In genomic region chr2:270861-271260, GRCh38 we compare ENCODE assay signal across 1 cellular context.
TF ChIP-seq lines count a peak whose summit lies in the region.

No MANE protein-coding gene starts in this region.

TF ChIP-seq in HepG2, 621 proteins besides CTCF, POLR2A, EP300 and RAD21 (continued from another document and continues in another):
- peak; percentile 79 for TF ChIP-seq ARID5B (CRISPR knock-in tag; IDR thresholded peaks at IDR 0.05)
- TF ChIP-seq POLR2AphosphoS2 (IDR thresholded peaks at IDR 0.05; ENCODE audit: low read depth, low read length), result no peak
- no peak for TF ChIP-seq ZNF781 (CRISPR knock-in tag; IDR thresholded peaks at IDR 0.05; ENCODE audit: borderline replicate concordance, not compliant biosample characterization)
- no peak for TF ChIP-seq ADNP (CRISPR knock-in tag; IDR thresholded peaks at IDR 0.05)
- no peak for TF ChIP-seq ZZZ3 (CRISPR knock-in tag; IDR thresholded peaks at IDR 0.05; ENCODE audit: borderline replicate concordance)
- no peak for TF ChIP-seq RFX3 (CRISPR knock-in tag; IDR thresholded peaks at IDR 0.05)
- TF ChIP-seq ZNF513 (CRISPR knock-in tag; conservative IDR thresholded peaks at IDR 0.05), result no peak
- TF ChIP-seq CERS6 (CRISPR knock-in tag; IDR thresholded peaks at IDR 0.05), result no peak
- TF ChIP-seq NR2F2 (IDR thresholded peaks at IDR 0.05; ENCODE audit: borderline replicate concordance, low read depth), result no peak
- no peak for TF ChIP-seq ZNF207 (IDR thresholded peaks at IDR 0.05; ENCODE audit: borderline replicate concordance)
- TF ChIP-seq ZNF607 (CRISPR knock-in tag; IDR thresholded peaks at IDR 0.05; ENCODE audit: borderline replicate concordance), result no peak
- no peak for TF ChIP-seq PHB2 (IDR thresholded peaks at IDR 0.05; ENCODE audit: partially characterized antibody)
- TF ChIP-seq ZNF660 (CRISPR knock-in tag; IDR thresholded peaks at IDR 0.05; ENCODE audit: borderline replicate concordance, low read depth), result no peak
- no peak for TF ChIP-seq ZBTB7B (CRISPR knock-in tag; IDR thresholded peaks at IDR 0.05)
- TF ChIP-seq ZNF317 (CRISPR knock-in tag; IDR thresholded peaks at IDR 0.05), result no peak
- no peak for TF ChIP-seq ZBTB40 (IDR thresholded peaks at IDR 0.05)
- no peak for TF ChIP-seq ZBTB40 (CRISPR knock-in tag; IDR thresholded peaks at IDR 0.05)
- TF ChIP-seq FOXP1 (IDR thresholded peaks at IDR 0.05), result no peak
- TF ChIP-seq FOXP1 (CRISPR knock-in tag; IDR thresholded peaks at IDR 0.05), result no peak
- TF ChIP-seq ZEB1 (IDR thresholded peaks at IDR 0.05; ENCODE audit: insufficient replicate concordance, low read depth), result no peak
- TF ChIP-seq BHLHE40 (IDR thresholded peaks at IDR 0.05; ENCODE audit: low read length), result no peak
- TF ChIP-seq ZNF878 (CRISPR knock-in tag; IDR thresholded peaks at IDR 0.05), result no peak
- TF ChIP-seq CEBPB (IDR thresholded peaks at IDR 0.05; ENCODE audit: borderline replicate concordance, low read depth, low read length), result peak; percentile 84; the same call in 1 of the 2 replicates
- TF ChIP-seq ELF4 (CRISPR knock-in tag; IDR thresholded peaks at IDR 0.05; ENCODE audit: borderline replicate concordance), result no peak
- TF ChIP-seq ZFP82 (CRISPR knock-in tag; IDR thresholded peaks at IDR 0.05; ENCODE audit: borderline replicate concordance), result no peak
- no peak for TF ChIP-seq ZNF263 (CRISPR knock-in tag; IDR thresholded peaks at IDR 0.05)
- TF ChIP-seq HMGA1 (CRISPR knock-in tag; conservative IDR thresholded peaks at IDR 0.05), result no peak
- no peak for TF ChIP-seq SSRP1 (CRISPR knock-in tag; IDR thresholded peaks at IDR 0.05)
- TF ChIP-seq PCBP1 (IDR thresholded peaks at IDR 0.05; ENCODE audit: borderline replicate concordance, low read depth, low read length), result no peak
- TF ChIP-seq DDIT3 (CRISPR knock-in tag; IDR thresholded peaks at IDR 0.05), result no peak
- no peak for TF ChIP-seq KMT2A (CRISPR knock-in tag; IDR thresholded peaks at IDR 0.05)
- TF ChIP-seq ZNF512B (CRISPR knock-in tag; IDR thresholded peaks at IDR 0.05; ENCODE audit: borderline replicate concordance), result no peak
- TF ChIP-seq GMEB1 (CRISPR knock-in tag; IDR thresholded peaks at IDR 0.05; ENCODE audit: borderline replicate concordance), result no peak
- TF ChIP-seq HDAC2 (CRISPR knock-in tag; IDR thresholded peaks at IDR 0.05), result no peak
- TF ChIP-seq WIZ (CRISPR knock-in tag; IDR thresholded peaks at IDR 0.05), result no peak
- TF ChIP-seq GATAD2A (CRISPR knock-in tag; IDR thresholded peaks at IDR 0.05), result peak; percentile 70; the same call in 1 of the 2 replicates
- TF ChIP-seq ZNF772 (CRISPR knock-in tag; IDR thresholded peaks at IDR 0.05), result no peak
- no peak for TF ChIP-seq ZNF639 (CRISPR knock-in tag; conservative IDR thresholded peaks at IDR 0.05)
- no peak for TF ChIP-seq HMG20A (CRISPR knock-in tag; IDR thresholded peaks at IDR 0.05; ENCODE audit: borderline replicate concordance)
- TF ChIP-seq CHCHD3 (CRISPR knock-in tag; IDR thresholded peaks at IDR 0.05), result no peak
